Comparison of ENCODE assay signal across 1 cellular context in genomic region chr2:42827647-42828486, GRCh38.
TF ChIP-seq lines count a peak whose summit lies in the region.

No MANE protein-coding gene starts in this region.

TF ChIP-seq in HepG2, 621 proteins besides CTCF, POLR2A, EP300 and RAD21 (continued from another document and continues in another):
- TF ChIP-seq ZBTB33 (CRISPR knock-in tag; IDR thresholded peaks at IDR 0.05) (peak; percentile 99), ELF1 (CRISPR knock-in tag; IDR thresholded peaks at IDR 0.05) (peak; percentile 22; the same call in 1 of the 2 replicates), ZNF460 (CRISPR knock-in tag; IDR thresholded peaks at IDR 0.05; ENCODE audit: borderline replicate concordance) (no peak; the same call in 1 of the 2 replicates), ZFP37 (CRISPR knock-in tag; IDR thresholded peaks at IDR 0.05; ENCODE audit: borderline replicate concordance) (no peak; the same call in 1 of the 2 replicates), TAF15 (IDR thresholded peaks at IDR 0.05; ENCODE audit: low read depth, low read length, poor library complexity, severe bottlenecking) (no peak), ATF5 (CRISPR knock-in tag; IDR thresholded peaks at IDR 0.05; ENCODE audit: low read depth) (no peak), ZNF512B (CRISPR knock-in tag; IDR thresholded peaks at IDR 0.05; ENCODE audit: borderline replicate concordance) (no peak), ZNF749 (CRISPR knock-in tag; IDR thresholded peaks at IDR 0.05; ENCODE audit: borderline replicate concordance) (no peak; the same call in 1 of the 2 replicates), NFAT5 (CRISPR knock-in tag; IDR thresholded peaks at IDR 0.05) (no peak), CAMTA2 (CRISPR knock-in tag; IDR thresholded peaks at IDR 0.05; ENCODE audit: borderline replicate concordance) (0 out of 2 replicates have a peak, but pooled peaks have one; percentile 30), REST (IDR thresholded peaks at IDR 0.05; ENCODE audit: borderline replicate concordance in 1 of 2, low read depth in 1 of 2, low read length in 2 of 2) (no peak), MEIS1 (CRISPR knock-in tag; IDR thresholded peaks at IDR 0.05; ENCODE audit: borderline replicate concordance) (peak; percentile 73; the same call in 1 of the 2 replicates), MED1 (CRISPR knock-in tag; IDR thresholded peaks at IDR 0.05) (peak; percentile 25; the same call in 1 of the 2 replicates), POGZ (CRISPR knock-in tag; IDR thresholded peaks at IDR 0.05) (peak; percentile 77), ZNF784 (CRISPR knock-in tag; IDR thresholded peaks at IDR 0.05; ENCODE audit: borderline replicate concordance) (no peak), SNAPC5 (CRISPR knock-in tag; IDR thresholded peaks at IDR 0.05; ENCODE audit: borderline replicate concordance) (peak; percentile 87; the same call in 1 of the 2 replicates), ZBTB25 (CRISPR knock-in tag; IDR thresholded peaks at IDR 0.05) (peak; percentile 51; the same call in 1 of the 2 replicates), ZFX (CRISPR knock-in tag; IDR thresholded peaks at IDR 0.05; ENCODE audit: low read depth) (peak; percentile 70), DMTF1 (CRISPR knock-in tag; IDR thresholded peaks at IDR 0.05) (no peak), HNF1B (CRISPR knock-in tag; IDR thresholded peaks at IDR 0.05) (peak; percentile 94), SPEN (CRISPR knock-in tag; IDR thresholded peaks at IDR 0.05; ENCODE audit: low read depth) (peak; percentile 82), PCBP2 (optimal IDR thresholded peaks at IDR 0.05; ENCODE audit: low read depth, low read length, poor library complexity, severe bottlenecking) (no peak), IRX3 (CRISPR knock-in tag; IDR thresholded peaks at IDR 0.05; ENCODE audit: borderline replicate concordance, low read depth) (peak; percentile 20; the same call in 1 of the 2 replicates), TRIM24 (CRISPR knock-in tag; IDR thresholded peaks at IDR 0.05) (no peak), ZNF264 (CRISPR knock-in tag; IDR thresholded peaks at IDR 0.05) (no peak), NR1H2 (CRISPR knock-in tag; IDR thresholded peaks at IDR 0.05; ENCODE audit: borderline replicate concordance, low read depth) (no peak), E2F5 (CRISPR knock-in tag; conservative IDR thresholded peaks at IDR 0.05) (no peak), KDM5B (CRISPR knock-in tag; IDR thresholded peaks at IDR 0.05; ENCODE audit: borderline replicate concordance) (peak; percentile 88; the same call in 1 of the 2 replicates)
